Comparison of ENCODE assay signal across 17 cellular contexts in the genomic region with DNA sequence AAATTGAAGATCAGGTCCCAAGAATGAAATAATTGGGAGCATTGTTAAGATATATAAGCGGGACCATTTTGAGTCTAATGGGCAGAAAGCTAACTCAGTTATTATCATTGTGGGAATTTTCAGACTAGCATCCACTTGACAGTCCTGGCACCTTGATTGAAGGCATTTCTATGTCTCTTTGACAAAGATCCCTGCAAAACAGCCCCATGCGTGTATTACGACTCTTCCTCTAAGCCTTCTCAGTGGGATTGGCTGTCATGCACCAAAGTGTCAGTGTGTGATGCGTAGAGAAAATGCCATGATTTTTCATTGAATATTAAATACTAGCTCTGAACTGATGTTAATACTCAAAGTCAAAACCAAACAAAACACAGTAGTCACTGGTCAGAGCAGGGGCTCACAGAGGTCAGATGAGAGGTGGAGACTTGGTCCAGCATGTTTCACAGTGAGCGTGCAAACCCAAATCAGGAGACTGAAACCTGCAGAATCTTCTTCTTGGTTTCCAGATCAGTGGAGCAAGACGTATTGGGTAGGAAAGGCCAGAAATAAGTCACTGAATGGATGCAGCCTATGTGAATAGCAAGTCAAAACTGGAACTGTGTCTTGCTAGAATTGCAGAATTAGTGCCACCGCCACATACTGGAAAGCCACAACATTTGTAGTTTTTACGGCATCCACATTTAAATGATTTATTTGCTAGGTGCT.
A peak's percentile ranks its signal among the peaks of the same experiment; 100 is the strongest.
DNase-seq lines count a peak whose midpoint lies in the region; ATAC-seq and TF ChIP-seq lines count a peak whose summit lies in the region.
"Had no signal": no experiment of that assay in that cellular context is flagged by ENCODE, and none has a peak within 500 bp of the region (broad histone marks: within the 10 kb centered on the region; RNA-seq: fewer than 3 reads in every experiment).

No MANE protein-coding gene starts in this region.

- no peak overlapping the region for H3K27ac Mint-ChIP-seq in activated CD4-positive, alpha-beta T cell treated with anti-CD3 and anti-CD28 coated beads for 36 hours
- H3K27ac Mint-ChIP-seq: mesothelial cell of epicardium had no signal

- intact Hi-C loops in activated CD4-positive, alpha-beta T cell treated with anti-CD3 and anti-CD28 coated beads for 36 hours (cut with DNase I, micrococcal nuclease) = no loop called here
- intact Hi-C loops in Right ventricle myocardium inferior (cut with DNase I) = no loop called here

- peak; percentile 37 for DNase-seq in GM12864 (ENCODE audit: low read depth)
- DNase-seq in activated CD4-positive, alpha-beta T cell treated with anti-CD3 and anti-CD28 coated beads for 36 hours = no peak
- no peak for DNase-seq in NCI-H1694 (lab: John Stamatoyannopoulos, UW)
- no peak for DNase-seq in Right ventricle myocardium inferior (ENCODE audit: missing footprints)
- no peak for DNase-seq in NCI-H748 (lab: John Stamatoyannopoulos, UW; ENCODE audit: unreplicated experiment)
- DNase-seq: activated CD4-positive, alpha-beta T cell treated with anti-CD3 and anti-CD28 coated beads, Interleukin-2, amount 50 U/mL, for 1 hour; activated naive CD4-positive, alpha-beta T cell treated with Interleukin-2 at 50 U/mL for 16 hours; DMS79 treated with DMSO at 0.1 percent for 48 hours; IMR-90; NCI-H187 treated with DMSO at 0.1 percent for 48 hours; stimulated activated CD4-positive, alpha-beta T cell treated with anti-CD3 and anti-CD28 coated beads, Interleukin-4, amount 100 ng/mL, for 24 hours had no signal

- CTCF ChIA-PET in activated CD4-positive, alpha-beta T cell treated with anti-CD3 and anti-CD28 coated beads for 36 hours (lab: Charles Lee) = no interaction called here

- no peak overlapping the region for H3K4me3 ChIP-seq in GM12864 (ENCODE audit: low read depth, low read length)
- H3K4me3 ChIP-seq: SK-N-MC had no signal

- peaks cover 9% of the 10 kb centered on the region for H3K27me3 Mint-ChIP-seq in activated CD4-positive, alpha-beta T cell treated with anti-CD3 and anti-CD28 coated beads for 36 hours

- no peaks in the 10 kb centered on the region for H3K36me3 Mint-ChIP-seq in activated CD4-positive, alpha-beta T cell treated with anti-CD3 and anti-CD28 coated beads for 36 hours (ENCODE audit: low read depth)
- H3K36me3 Mint-ChIP-seq: mesothelial cell of epicardium had no signal

- POLR2A ChIA-PET in activated CD4-positive, alpha-beta T cell treated with anti-CD3 and anti-CD28 coated beads for 36 hours (lab: Charles Lee) = no interaction called here

- H3K9me3 Mint-ChIP-seq in activated CD4-positive, alpha-beta T cell treated with anti-CD3 and anti-CD28 coated beads for 36 hours (ENCODE audit: low read depth) = no peaks in the 10 kb centered on the region
- H3K9me3 Mint-ChIP-seq: central memory CD8-positive, alpha-beta T cell had no signal

- TF ChIP-seq CTCF in GM12864 (IDR thresholded peaks at IDR 0.05; ENCODE audit: low read depth, low read length, missing control alignments) = no peak

- ATAC-seq in GM19438 (IDR thresholded peaks at IDR 0.05; ENCODE audit: low read depth, unreplicated experiment) = peak; percentile 85
- ATAC-seq in HG02840 (IDR thresholded peaks at IDR 0.05; ENCODE audit: low FRiP score, unreplicated experiment) = peak; percentile 71
- ATAC-seq in HG03460 (IDR thresholded peaks at IDR 0.05; ENCODE audit: unreplicated experiment) = peak; percentile 92
- ATAC-seq in activated CD4-positive, alpha-beta T cell treated with anti-CD3 and anti-CD28 coated beads for 36 hours = no peak
- ATAC-seq in Right ventricle myocardium inferior = no peak

- no peak overlapping the region for H3K4me3 Mint-ChIP-seq in activated CD4-positive, alpha-beta T cell treated with anti-CD3 and anti-CD28 coated beads for 36 hours
- H3K4me3 Mint-ChIP-seq: central memory CD8-positive, alpha-beta T cell; mesothelial cell of epicardium had no signal

- H3K4me1 Mint-ChIP-seq in activated CD4-positive, alpha-beta T cell treated with anti-CD3 and anti-CD28 coated beads for 36 hours = peaks cover 2% of the 10 kb centered on the region
- H3K4me1 Mint-ChIP-seq: central memory CD8-positive, alpha-beta T cell had no signal

Comparison
In these comparisons a context has a peak if more than half of its experiments do, and no peak if none do; other contexts are left out.
1. ATAC-seq: peak in GM19438 (single experiment), HG02840 (single experiment) and HG03460 (single experiment); none in activated CD4-positive, alpha-beta T cell treated with anti-CD3 and anti-CD28 coated beads for 36 hours (single experiment) and Right ventricle myocardium inferior (single experiment).